9 cellular contexts compared by ENCODE assay signal in genomic region chr1:248837045-248837793, GRCh38. TPM values are rescaled to one million over a fixed set of nuclear protein-coding genes. Genes with fewer than 3 reads are reported as not detected.
DNase-seq lines count a peak whose midpoint lies in the region; ATAC-seq and TF ChIP-seq lines count a peak whose summit lies in the region.
"Had no signal": no experiment of that assay in that cellular context is flagged by ENCODE, and none has a peak within 500 bp of the region (broad histone marks: within the 10 kb centered on the region; RNA-seq: fewer than 3 reads in every experiment).

No MANE protein-coding gene starts in this region.

- peak overlapping the region; percentile 87 to 98 for H3K27ac ChIP-seq in esophagus (ENCODE audit: low read depth in 2 of 2, low read length in 1 of 2)
- H3K27ac ChIP-seq in psoas muscle = peak overlapping the region; percentile 97

- TF ChIP-seq CTCF in psoas muscle (IDR thresholded peaks at IDR 0.05) (no peak), HFFc6 (IDR thresholded peaks at IDR 0.05) (no peak)

- H3K36me3 ChIP-seq in esophagus (ENCODE audit: control insufficient read depth in 2 of 2, insufficient read depth in 2 of 2, low read length in 1 of 2) (no peaks in the 10 kb centered on the region), psoas muscle (ENCODE audit: insufficient read depth in 1 of 2, low read depth in 1 of 2) (no peaks in the 10 kb centered on the region)

- H3K4me3 ChIP-seq in esophagus (ENCODE audit: low read depth in 1 of 2, low read length in 2 of 2) = peak overlapping the region; percentile 64 to 78
- peak overlapping the region; percentile 74 for H3K4me3 ChIP-seq in psoas muscle

- H3K27me3 ChIP-seq in esophagus (ENCODE audit: control insufficient read depth in 1 of 2, insufficient read depth in 2 of 2, low read length in 2 of 2) (no peaks in the 10 kb centered on the region), psoas muscle (ENCODE audit: insufficient read depth in 3 of 3, low read length in 2 of 3) (no peaks in the 10 kb centered on the region)

- no peak overlapping the region for H3K4me3 Mint-ChIP-seq in HFFc6
- H3K4me3 Mint-ChIP-seq: T-helper 1 cell treated with Interleukin-12 subunit alpha and Interleukin-12 subunit beta and Interleukin-4 antibody, amounts not matched to agents 30 μg/mL and 1 μg/mL, for 36 hours had no signal

- H3K4me1 ChIP-seq in esophagus (ENCODE audit: control insufficient read depth in 2 of 2, insufficient read depth in 2 of 2, low read length in 1 of 2) = no peaks in the 10 kb centered on the region
- H3K4me1 ChIP-seq in psoas muscle = peaks cover 32% of the 10 kb centered on the region

- peaks cover 21% of the 10 kb centered on the region for H3K4me1 Mint-ChIP-seq in HFFc6 (ENCODE audit: low read depth)

- no peaks in the 10 kb centered on the region for H3K9me3 Mint-ChIP-seq in HFFc6
- H3K9me3 Mint-ChIP-seq: T-helper 1 cell treated with Interleukin-12 subunit alpha and Interleukin-12 subunit beta and Interleukin-4 antibody, amounts not matched to agents 30 μg/mL and 1 μg/mL, for 36 hours had no signal

- intact Hi-C loops in psoas muscle (cut with DNase I) = no loop called here

- H3K36me3 Mint-ChIP-seq in HFFc6 (ENCODE audit: low read depth) = no peaks in the 10 kb centered on the region

- H3K27ac Mint-ChIP-seq in HFFc6 = no peak overlapping the region; the same call in 1 of the 2 replicates
- H3K27ac Mint-ChIP-seq: T-helper 1 cell treated with Interleukin-12 subunit alpha and Interleukin-12 subunit beta and Interleukin-4 antibody, amounts not matched to agents 30 μg/mL and 1 μg/mL, for 36 hours had no signal

- no peaks in the 10 kb centered on the region; the same call in 1 of the 2 replicates for H3K27me3 Mint-ChIP-seq in HFFc6 (ENCODE audit: insufficient read depth)

- 46 to 49% methylated on average over 11 of the region's 11 CpGs for WGBS in esophagus, 2 donors
- WGBS in psoas muscle, 3 donors = 48 to 50% (median 48%) methylated on average over 11 of the region's 11 CpGs

- H3K9me3 ChIP-seq in esophagus (ENCODE audit: control insufficient read depth in 2 of 2, insufficient read depth in 1 of 2, low read depth in 1 of 2, low read length in 1 of 2) (no peaks in the 10 kb centered on the region), psoas muscle (no peaks in the 10 kb centered on the region)

- peak; percentile 56 for DNase-seq in DMS53 treated with DMSO at 0.1 percent for 48 hours (lab: John Stamatoyannopoulos, UW; ENCODE audit: unreplicated experiment)
- peak; percentile 22 for DNase-seq in NAMALWA (ENCODE audit: low spot score)
- DNase-seq in psoas muscle = peak in 1 of 2 donors; percentile 63
- no peak for DNase-seq in AG08396 (ENCODE audit: low spot score)
- no peak for DNase-seq in HFFc6

- ATAC-seq in psoas muscle (no peak), HG02885 (IDR thresholded peaks at IDR 0.05; ENCODE audit: poor library complexity, unreplicated experiment) (no peak), HG03135 (IDR thresholded peaks at IDR 0.05; ENCODE audit: unreplicated experiment) (no peak)

RNA-seq across cellular contexts. Expression of gene ZNF672, which starts 0.8 kb away (rescaled TPM):
- 10 to 100 TPM; 11.6 to 15.8 TPM for polyA plus RNA-seq in esophagus
- total RNA-seq in psoas muscle = 10 to 100 TPM; 46.2 to 57.0 (median 48.8) TPM
- polyA plus RNA-seq in psoas muscle = 10 to 100 TPM; 25.3 to 51.9 (median 39.5) TPM
- 10 to 100 TPM; 13.8 to 20.8 (median 17.6) TPM for total RNA-seq in HFFc6 (2021; fragmentation: NEBNext Ultra II Directional; extraction: Animal tissue kit (Norgen Biotek cat#: 25700))

RNA-seq across cellular contexts. Expression of gene SH3BP5L, which starts 11.5 kb away (rescaled TPM):
- polyA plus RNA-seq in esophagus = 10 to 100 TPM; 18.2 to 34.3 TPM
- 10 to 100 TPM; 18.6 to 27.9 (median 24.8) TPM for total RNA-seq in psoas muscle
- polyA plus RNA-seq in psoas muscle = 10 to 100 TPM; 21.1 to 52.7 (median 42.0) TPM
- 10 to 100 TPM; 29.8 to 42.1 (median 32.2) TPM for total RNA-seq in HFFc6 (2021; fragmentation: NEBNext Ultra II Directional; extraction: Animal tissue kit (Norgen Biotek cat#: 25700))

RNA-seq across cellular contexts. Expression of gene ZNF692, which starts 21.7 kb away (rescaled TPM):
- polyA plus RNA-seq in esophagus (100 to 1,000 TPM in 1 of 2 donors, 10 to 100 TPM in 1; 36.3 to 120 TPM), psoas muscle (10 to 100 TPM; 19.6 to 30.8 (median 19.9) TPM)
- total RNA-seq in psoas muscle = 10 to 100 TPM; 13.4 to 22.9 (median 16.0) TPM
- 10 to 100 TPM; 18.4 to 28.9 (median 21.1) TPM for total RNA-seq in HFFc6 (2021; fragmentation: NEBNext Ultra II Directional; extraction: Animal tissue kit (Norgen Biotek cat#: 25700))

Comparison
In these comparisons a context has a peak if more than half of its experiments do, and no peak if none do; other contexts are left out.
1. DNase-seq: peak in DMS53 treated with DMSO at 0.1 percent for 48 hours (single experiment) and NAMALWA (single experiment); none in AG08396 (single experiment) and HFFc6 (single experiment).